Comparison of ENCODE assay signal across 20 cellular contexts in the genomic region with DNA sequence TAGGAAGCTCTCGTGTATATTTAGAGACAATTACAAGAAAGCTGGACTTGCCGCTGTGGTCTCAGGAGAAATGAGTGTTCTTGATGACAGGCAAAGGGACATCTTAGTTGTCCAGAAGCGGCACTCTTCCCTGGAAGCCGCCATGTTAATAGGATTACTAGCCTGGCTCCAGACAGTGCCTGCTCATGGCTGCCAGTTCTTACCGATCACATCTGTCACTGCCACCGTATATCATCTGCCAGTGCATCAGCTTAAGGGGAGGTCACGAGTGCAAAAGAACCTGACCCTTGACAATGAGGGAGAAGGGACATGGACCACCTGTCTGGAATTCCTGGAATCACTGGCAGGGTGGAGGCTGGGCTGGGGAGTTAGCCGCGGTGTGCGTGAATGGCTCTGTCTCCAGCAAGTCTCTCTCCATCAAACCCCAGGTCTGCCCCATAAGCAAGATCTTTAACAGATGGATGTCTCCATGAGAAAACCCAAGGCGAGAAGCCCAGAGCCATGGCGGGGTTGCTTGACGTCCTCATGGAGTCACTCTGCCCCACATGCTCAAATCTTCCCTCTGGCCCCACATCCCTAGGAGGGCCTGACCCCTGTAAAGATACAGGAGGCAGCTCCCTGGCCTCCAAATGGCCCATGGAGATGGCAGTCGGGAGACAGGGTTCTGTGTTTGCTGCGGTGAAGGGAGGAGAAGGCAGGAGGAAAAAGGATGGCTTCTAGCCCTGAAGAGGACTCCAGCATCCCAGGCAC.
"Had no signal": no experiment of that assay in that cellular context is flagged by ENCODE, and none has a peak within 500 bp of the region (broad histone marks: within the 10 kb centered on the region; RNA-seq: fewer than 3 reads in every experiment).

No MANE protein-coding gene starts in this region.

- H3K27ac Mint-ChIP-seq: activated CD4-positive, alpha-beta T cell treated with anti-CD3 and anti-CD28 coated beads for 36 hours; T-helper 2 cell treated with Interferon-gamma antibody and Interleukin-4, amounts not matched to agents 5 μg/mL and 100 μg/mL, for 36 hours; WTC11 had no signal

- H3K27me3 ChIP-seq: brain microvascular endothelial cell, transverse colon, uterus had no signal

- H3K27me3 Mint-ChIP-seq: activated CD4-positive, alpha-beta T cell treated with anti-CD3 and anti-CD28 coated beads for 36 hours had no signal

- H3K9ac ChIP-seq: parathyroid adenoma had no signal

- FAIRE-seq: keratinocyte, TTC549 had no signal

- H3K4me1 Mint-ChIP-seq: central memory CD8-positive, alpha-beta T cell had no signal

- H3K9me3 Mint-ChIP-seq: central memory CD8-positive, alpha-beta T cell; nephron; stimulated activated naive CD8-positive, alpha-beta T cell treated with anti-CD3 and anti-CD28 coated beads, Interleukin-15, amount 100 ng/mL, for 72 hours; T-helper 2 cell treated with Interferon-gamma antibody and Interleukin-4, amounts not matched to agents 5 μg/mL and 100 μg/mL, for 36 hours; WTC11 had no signal

- DNase-seq: activated CD4-positive, alpha-beta T cell treated with anti-CD3 and anti-CD28 coated beads for 36 hours; activated CD4-positive, alpha-beta T cell treated with anti-CD3 and anti-CD28 coated beads, Interleukin-2, amount 50 U/mL, for 48 hours; activated naive CD4-positive, alpha-beta T cell; brain microvascular endothelial cell; foreskin keratinocyte; midbrain; stimulated activated CD4-positive, alpha-beta T cell treated with anti-CD3 and anti-CD28 coated beads, Interleukin-2, amount 100 ng/mL, for 24 hours; stimulated activated naive CD8-positive, alpha-beta T cell treated with anti-CD3 and anti-CD28 coated beads, Interleukin-15, amount 100 ng/mL, for 72 hours; transverse colon; uterus had no signal

- H3K27ac ChIP-seq: brain microvascular endothelial cell, coronary artery, foreskin keratinocyte, parathyroid adenoma, suprapubic skin, transverse colon, uterus had no signal

- H3K36me3 ChIP-seq: brain microvascular endothelial cell, transverse colon, uterus had no signal

- H3K9me3 ChIP-seq: suprapubic skin, transverse colon, uterus had no signal

- H3K4me3 ChIP-seq: coronary artery, lung, suprapubic skin, transverse colon, uterus had no signal

- H2AFZ ChIP-seq: parathyroid adenoma had no signal

- H3K4me3 Mint-ChIP-seq: activated CD4-positive, alpha-beta T cell treated with anti-CD3 and anti-CD28 coated beads for 36 hours; central memory CD8-positive, alpha-beta T cell; nephron; stimulated activated naive CD8-positive, alpha-beta T cell treated with anti-CD3 and anti-CD28 coated beads, Interleukin-15, amount 100 ng/mL, for 72 hours; T-helper 2 cell treated with Interferon-gamma antibody and Interleukin-4, amounts not matched to agents 5 μg/mL and 100 μg/mL, for 36 hours; WTC11 had no signal

- H3K4me1 ChIP-seq: parathyroid adenoma had no signal
